In the genomic region with DNA sequence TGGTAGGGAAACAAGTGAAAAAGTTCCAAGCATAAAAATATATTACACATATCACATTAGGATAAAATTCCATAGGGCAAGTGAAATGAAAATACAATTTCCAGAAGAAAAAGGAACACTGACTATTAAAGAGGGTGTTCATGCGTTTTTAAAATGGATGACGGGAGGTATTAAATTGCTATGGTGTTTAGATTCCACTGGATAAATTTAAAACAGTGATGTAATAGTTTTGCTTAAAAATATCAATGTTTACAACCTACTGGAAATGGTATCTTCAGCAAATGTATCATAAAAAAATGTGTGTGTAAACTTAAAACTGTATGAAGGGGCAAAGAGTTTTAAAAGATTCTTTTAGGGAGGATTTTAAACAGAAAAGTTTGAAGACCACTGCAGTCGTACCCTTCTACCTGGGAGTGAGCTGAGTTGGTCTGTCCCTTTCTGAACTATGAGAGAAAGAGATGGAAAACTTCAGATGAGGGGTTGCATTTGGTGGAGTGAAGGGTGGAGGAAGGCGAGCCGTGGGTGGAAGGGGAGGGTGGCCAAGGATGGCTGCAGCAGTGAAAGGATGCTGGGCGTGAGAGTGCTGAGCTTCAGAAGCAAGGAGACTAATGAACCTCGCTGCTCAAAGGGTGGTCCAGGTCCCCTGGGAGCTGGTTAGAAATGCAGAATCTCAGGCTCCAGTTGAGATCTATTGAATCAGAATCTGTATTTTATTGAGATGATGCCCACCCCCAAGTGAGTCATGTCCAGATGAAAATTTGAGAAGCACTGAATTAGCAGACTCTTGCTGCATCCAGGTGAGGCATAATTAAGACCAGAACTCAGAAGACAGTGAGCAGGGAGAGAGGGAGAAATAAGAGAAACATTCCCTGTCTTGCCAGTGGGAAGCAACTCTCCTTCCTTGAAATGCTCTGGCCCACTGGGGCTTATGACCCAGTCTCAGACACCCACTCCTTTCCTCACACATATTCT, we compare ENCODE assay signal across 19 cellular contexts.
"Had no signal": no experiment of that assay in that cellular context is flagged by ENCODE, and none has a peak within 500 bp of the region (broad histone marks: within the 10 kb centered on the region; RNA-seq: fewer than 3 reads in every experiment).

No MANE protein-coding gene starts in this region.

- H3K27ac ChIP-seq: brain microvascular endothelial cell, dorsolateral prefrontal cortex, foreskin keratinocyte, ovary, testis had no signal

- H3K27ac Mint-ChIP-seq: activated naive CD4-positive, alpha-beta T cell treated with anti-CD3 and anti-CD28 coated beads, Interleukin-2, amount 10 ng/mL, durations not matched to agents 7 days and 5 days; stimulated activated naive CD8-positive, alpha-beta T cell treated with anti-CD3 and anti-CD28 coated beads, Interleukin-15, amount 100 ng/mL, for 72 hours had no signal

- H3K27me3 ChIP-seq: brain microvascular endothelial cell, dorsolateral prefrontal cortex, foreskin keratinocyte, ovary, testis had no signal

- H3K4me3 ChIP-seq: dorsolateral prefrontal cortex, mucosa of descending colon, ovary, testis had no signal

- H3K9me3 ChIP-seq: mucosa of descending colon, ovary, testis had no signal

- H3K27me3 Mint-ChIP-seq: activated naive CD4-positive, alpha-beta T cell treated with anti-CD3 and anti-CD28 coated beads, Interleukin-2, amount 10 ng/mL, durations not matched to agents 7 days and 5 days; stimulated activated naive CD8-positive, alpha-beta T cell treated with anti-CD3 and anti-CD28 coated beads, Interleukin-15, amount 100 ng/mL, for 72 hours had no signal

- H3K9me3 Mint-ChIP-seq: activated naive CD4-positive, alpha-beta T cell treated with anti-CD3 and anti-CD28 coated beads, Interleukin-2, amount 10 ng/mL, durations not matched to agents 7 days and 5 days; neural crest cell; stimulated activated naive CD8-positive, alpha-beta T cell treated with anti-CD3 and anti-CD28 coated beads, Interleukin-15, amount 100 ng/mL, for 72 hours had no signal

- H3K4me1 ChIP-seq: foreskin keratinocyte had no signal

- H3K36me3 ChIP-seq: ovary had no signal

- ATAC-seq: esophagus mucosa; foreskin keratinocyte; left lobe of liver; mucosa of descending colon; stimulated activated naive CD8-positive, alpha-beta T cell treated with anti-CD3 and anti-CD28 coated beads, Interleukin-15, amount 100 ng/mL, for 72 hours had no signal

- DNase-seq: activated CD4-positive, alpha-beta T cell treated with anti-CD3 and anti-CD28 coated beads for 1 hour; activated CD4-positive, alpha-beta T cell treated with anti-CD3 and anti-CD28 coated beads, Interleukin-2, amount 50 U/mL, for 48 hours; activated naive CD4-positive, alpha-beta T cell treated with anti-CD3 and anti-CD28 coated beads, Interleukin-2, amount 10 ng/mL, durations not matched to agents 7 days and 5 days; amygdala; brain microvascular endothelial cell; dorsolateral prefrontal cortex; foreskin keratinocyte; head of caudate nucleus; islet precursor cell; mammary epithelial cell; mucosa of descending colon; ovary; stimulated activated CD4-positive, alpha-beta T cell treated with anti-CD3 and anti-CD28 coated beads, Interleukin-4, amount 100 ng/mL, for 1 hour; stimulated activated CD8-positive, alpha-beta memory T cell treated with anti-CD3 and anti-CD28 coated beads, Interleukin-4, amount 100 ng/mL, for 48 hours; stimulated activated naive CD8-positive, alpha-beta T cell treated with anti-CD3 and anti-CD28 coated beads, Interleukin-15, amount 100 ng/mL, for 72 hours; testis had no signal

- H3K4me3 Mint-ChIP-seq: activated naive CD4-positive, alpha-beta T cell treated with anti-CD3 and anti-CD28 coated beads, Interleukin-2, amount 10 ng/mL, durations not matched to agents 7 days and 5 days; neural crest cell; stimulated activated naive CD8-positive, alpha-beta T cell treated with anti-CD3 and anti-CD28 coated beads, Interleukin-15, amount 100 ng/mL, for 72 hours had no signal
